15 cellular contexts compared by ENCODE assay signal in the genomic region with DNA sequence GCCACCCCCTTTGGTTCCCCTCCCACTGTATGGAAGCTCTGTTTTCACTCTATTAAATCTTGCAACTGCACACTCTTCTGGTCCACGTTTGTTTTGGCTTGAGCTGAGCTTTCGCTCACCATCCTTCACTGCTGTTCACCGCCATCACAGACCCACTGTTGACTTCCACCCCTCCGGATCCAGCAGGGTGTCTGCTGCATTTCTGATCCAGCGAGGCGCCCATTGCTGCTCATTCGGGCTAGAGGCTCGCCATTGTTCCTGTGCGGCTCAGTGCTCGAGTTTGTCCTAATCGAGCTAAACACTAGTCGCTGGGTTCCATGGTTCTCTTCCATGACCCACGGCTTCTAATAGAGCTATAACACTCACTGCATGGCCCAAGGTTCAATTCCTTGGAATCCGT. TPM values are rescaled to one million over a fixed set of nuclear protein-coding genes. Genes with fewer than 3 reads are reported as not detected.
DNase-seq lines count a peak whose midpoint lies in the region; ATAC-seq and TF ChIP-seq lines count a peak whose summit lies in the region.
"Had no signal": no experiment of that assay in that cellular context is flagged by ENCODE, and none has a peak within 500 bp of the region (broad histone marks: within the 10 kb centered on the region; RNA-seq: fewer than 3 reads in every experiment).

No MANE protein-coding gene starts in this region.

- TF ChIP-seq POLR2A in uterus (IDR thresholded peaks at IDR 0.05), result no peak

- no peak overlapping the region for H3K4me3 Mint-ChIP-seq in activated naive CD4-positive, alpha-beta T cell treated with anti-CD3 and anti-CD28 coated beads, Interleukin-2, amount 10 ng/mL, durations not matched to agents 7 days and 5 days
- H3K4me3 Mint-ChIP-seq in nephron progenitor cell, result no peak overlapping the region
- no peak overlapping the region for H3K4me3 Mint-ChIP-seq in activated naive CD4-positive, alpha-beta T cell treated with anti-CD3 and anti-CD28 coated beads for 36 hours
- H3K4me3 Mint-ChIP-seq: activated CD4-positive, alpha-beta T cell treated with anti-CD3 and anti-CD28 coated beads, Interleukin-2, amount 10 ng/mL, durations not matched to agents 7 days and 5 days had no signal

- peaks cover 25% of the 10 kb centered on the region for H3K36me3 Mint-ChIP-seq in activated naive CD4-positive, alpha-beta T cell treated with anti-CD3 and anti-CD28 coated beads, Interleukin-2, amount 10 ng/mL, durations not matched to agents 7 days and 5 days
- H3K36me3 Mint-ChIP-seq in activated naive CD4-positive, alpha-beta T cell treated with anti-CD3 and anti-CD28 coated beads, Interleukin-2, amount 50 U/mL, for 72 hours, result peaks cover 0 to 4% of the 10 kb centered on the region in 2 donors
- peaks cover 31% of the 10 kb centered on the region for H3K36me3 Mint-ChIP-seq in nephron progenitor cell (ENCODE audit: low read depth)
- peaks cover 2% of the 10 kb centered on the region for H3K36me3 Mint-ChIP-seq in activated naive CD4-positive, alpha-beta T cell treated with anti-CD3 and anti-CD28 coated beads for 36 hours (ENCODE audit: low read depth)

- CTCF ChIA-PET in activated naive CD4-positive, alpha-beta T cell treated with anti-CD3 and anti-CD28 coated beads, Interleukin-2, amount 10 ng/mL, durations not matched to agents 7 days and 5 days (lab: Charles Lee), result no interaction called here
- CTCF ChIA-PET in activated naive CD4-positive, alpha-beta T cell treated with anti-CD3 and anti-CD28 coated beads for 36 hours (lab: Charles Lee), result interaction anchor here (0.6 to 0.8 kb wide), 2 partner anchors 198 to 394 kb away, joined by 3 to 4 read pairs; a partner anchor contains a TSS

- TF ChIP-seq CTCF in nephron progenitor cell (IDR thresholded peaks at IDR 0.05) (no peak), uterus (IDR thresholded peaks at IDR 0.05) (no peak)

- no peak overlapping the region for H3K4me3 ChIP-seq in uterus

- H3K9me3 ChIP-seq in uterus, result no peaks in the 10 kb centered on the region

- DNase-seq in activated naive CD4-positive, alpha-beta T cell treated with anti-CD3 and anti-CD28 coated beads, Interleukin-2, amount 10 ng/mL, durations not matched to agents 7 days and 5 days, result no peak
- no peak for DNase-seq in activated naive CD4-positive, alpha-beta T cell treated with anti-CD3 and anti-CD28 coated beads, Interleukin-2, amount 50 U/mL, for 72 hours (ENCODE audit: low spot score in 2 of 2)
- DNase-seq in epithelial cell of prostate (ENCODE audit: low read depth, low spot score), result no peak
- no peak for DNase-seq in nephron progenitor cell
- no peak for DNase-seq in uterus
- no peak for DNase-seq in posterior cingulate gyrus
- no peak for DNase-seq in left colon
- no peak for DNase-seq in activated naive CD4-positive, alpha-beta T cell treated with anti-CD3 and anti-CD28 coated beads for 36 hours
- DNase-seq: activated CD4-positive, alpha-beta T cell treated with anti-CD3 and anti-CD28 coated beads, Interleukin-2, amount 10 ng/mL, durations not matched to agents 7 days and 5 days; activated effector memory CD4-positive, alpha-beta T cell treated with anti-CD3 and anti-CD28 coated beads, Interleukin-2, amount 50 U/mL, for 16 hours; DMS153; Kasumi-1; stimulated activated CD4-positive, alpha-beta T cell treated with anti-CD3 and anti-CD28 coated beads, Interleukin-4, amount 100 ng/mL, for 1 hour; SW 1271 had no signal

- intact Hi-C loops in uterus (cut with DNase I; ENCODE audit: low total_unique reads), result loop anchor here (5.0 kb wide), 1 partner anchor 38 kb away; no protein-coding TSS in a partner anchor
- intact Hi-C loops in posterior cingulate gyrus (cut with DNase I), result no loop called here
- intact Hi-C loops in left colon (cut with DNase I, micrococcal nuclease), result no loop called here
- intact Hi-C loops in activated naive CD4-positive, alpha-beta T cell treated with anti-CD3 and anti-CD28 coated beads for 36 hours (cut with micrococcal nuclease), result no loop called here

- no peaks in the 10 kb centered on the region for H3K9me3 Mint-ChIP-seq in activated naive CD4-positive, alpha-beta T cell treated with anti-CD3 and anti-CD28 coated beads, Interleukin-2, amount 10 ng/mL, durations not matched to agents 7 days and 5 days
- H3K9me3 Mint-ChIP-seq in activated naive CD4-positive, alpha-beta T cell treated with anti-CD3 and anti-CD28 coated beads, Interleukin-2, amount 50 U/mL, for 72 hours, result no peaks in the 10 kb centered on the region
- peaks cover 8% of the 10 kb centered on the region for H3K9me3 Mint-ChIP-seq in nephron progenitor cell
- H3K9me3 Mint-ChIP-seq in activated naive CD4-positive, alpha-beta T cell treated with anti-CD3 and anti-CD28 coated beads for 36 hours, result no peaks in the 10 kb centered on the region
- H3K9me3 Mint-ChIP-seq: activated CD4-positive, alpha-beta T cell treated with anti-CD3 and anti-CD28 coated beads, Interleukin-2, amount 10 ng/mL, durations not matched to agents 7 days and 5 days had no signal

- peaks cover 10 to 23% of the 10 kb centered on the region in 2 donors for H3K4me1 ChIP-seq in uterus

- no peaks in the 10 kb centered on the region for H3K27me3 ChIP-seq in uterus

- H3K27ac ChIP-seq in epithelial cell of prostate (peak overlapping the region; percentile 100), uterus (peak overlapping the region; percentile 95 to 100)

- H3K36me3 ChIP-seq in uterus, result no peaks in the 10 kb centered on the region

- H3K4me1 Mint-ChIP-seq in activated naive CD4-positive, alpha-beta T cell treated with anti-CD3 and anti-CD28 coated beads, Interleukin-2, amount 10 ng/mL, durations not matched to agents 7 days and 5 days, result peaks cover 82% of the 10 kb centered on the region
- H3K4me1 Mint-ChIP-seq in nephron progenitor cell, result peaks cover 87% of the 10 kb centered on the region
- peaks cover 33% of the 10 kb centered on the region for H3K4me1 Mint-ChIP-seq in activated naive CD4-positive, alpha-beta T cell treated with anti-CD3 and anti-CD28 coated beads for 36 hours (ENCODE audit: low read depth)

- no peaks in the 10 kb centered on the region for H3K27me3 Mint-ChIP-seq in activated naive CD4-positive, alpha-beta T cell treated with anti-CD3 and anti-CD28 coated beads, Interleukin-2, amount 10 ng/mL, durations not matched to agents 7 days and 5 days
- peaks cover 3% of the 10 kb centered on the region for H3K27me3 Mint-ChIP-seq in nephron progenitor cell (ENCODE audit: low read depth, poor library complexity)
- no peaks in the 10 kb centered on the region for H3K27me3 Mint-ChIP-seq in activated naive CD4-positive, alpha-beta T cell treated with anti-CD3 and anti-CD28 coated beads for 36 hours (ENCODE audit: low read depth)
- H3K27me3 Mint-ChIP-seq: activated CD4-positive, alpha-beta T cell treated with anti-CD3 and anti-CD28 coated beads, Interleukin-2, amount 10 ng/mL, durations not matched to agents 7 days and 5 days had no signal

- peak overlapping the region; percentile 20 for H3K27ac Mint-ChIP-seq in activated naive CD4-positive, alpha-beta T cell treated with anti-CD3 and anti-CD28 coated beads, Interleukin-2, amount 10 ng/mL, durations not matched to agents 7 days and 5 days
- H3K27ac Mint-ChIP-seq in activated naive CD4-positive, alpha-beta T cell treated with anti-CD3 and anti-CD28 coated beads, Interleukin-2, amount 50 U/mL, for 72 hours, result peak overlapping the region in 1 of 2 donors; percentile 34
- H3K27ac Mint-ChIP-seq in nephron progenitor cell, result peak overlapping the region; percentile 97
- no peak overlapping the region for H3K27ac Mint-ChIP-seq in activated naive CD4-positive, alpha-beta T cell treated with anti-CD3 and anti-CD28 coated beads for 36 hours
- H3K27ac Mint-ChIP-seq: activated CD4-positive, alpha-beta T cell treated with anti-CD3 and anti-CD28 coated beads, Interleukin-2, amount 10 ng/mL, durations not matched to agents 7 days and 5 days had no signal

- ATAC-seq in activated naive CD4-positive, alpha-beta T cell treated with anti-CD3 and anti-CD28 coated beads, Interleukin-2, amount 50 U/mL, for 72 hours, result no peak
- no peak for ATAC-seq in left colon

RNA-seq across cellular contexts. Expression of a gene that starts 42.7 kb away (rescaled TPM):
- total RNA-seq in activated naive CD4-positive, alpha-beta T cell treated with anti-CD3 and anti-CD28 coated beads, Interleukin-2, amount 50 U/mL, for 72 hours, result 100 to 1,000 TPM; 181 to 204 TPM
- total RNA-seq in uterus, result 100 to 1,000 TPM; 259 to 844 (median 429) TPM
- total RNA-seq in left colon, result 1,000 to 10,000 TPM in 1 of 2 donors, 100 to 1,000 TPM in 1; 971 to 1,150 TPM
- total RNA-seq in activated naive CD4-positive, alpha-beta T cell treated with anti-CD3 and anti-CD28 coated beads for 36 hours, result 100 to 1,000 TPM; 117 to 119 TPM

RNA-seq across cellular contexts. Expression of a gene that starts 54.1 kb away (rescaled TPM):
- total RNA-seq in activated naive CD4-positive, alpha-beta T cell treated with anti-CD3 and anti-CD28 coated beads, Interleukin-2, amount 50 U/mL, for 72 hours, result 1 to 10 TPM; 1.6 to 9.0 TPM
- 1 to 10 TPM in 2 of 4 donors, under 1 TPM in 1, not detected in 1; 0.83 to 8.4 (median 8.2) TPM for total RNA-seq in uterus
- 10 to 100 TPM; 10.1 to 10.2 TPM for total RNA-seq in left colon
- total RNA-seq in activated naive CD4-positive, alpha-beta T cell treated with anti-CD3 and anti-CD28 coated beads for 36 hours, result 1 to 10 TPM; 1.9 to 2.2 TPM
- total RNA-seq: A172 had no signal
